In the genomic region with DNA sequence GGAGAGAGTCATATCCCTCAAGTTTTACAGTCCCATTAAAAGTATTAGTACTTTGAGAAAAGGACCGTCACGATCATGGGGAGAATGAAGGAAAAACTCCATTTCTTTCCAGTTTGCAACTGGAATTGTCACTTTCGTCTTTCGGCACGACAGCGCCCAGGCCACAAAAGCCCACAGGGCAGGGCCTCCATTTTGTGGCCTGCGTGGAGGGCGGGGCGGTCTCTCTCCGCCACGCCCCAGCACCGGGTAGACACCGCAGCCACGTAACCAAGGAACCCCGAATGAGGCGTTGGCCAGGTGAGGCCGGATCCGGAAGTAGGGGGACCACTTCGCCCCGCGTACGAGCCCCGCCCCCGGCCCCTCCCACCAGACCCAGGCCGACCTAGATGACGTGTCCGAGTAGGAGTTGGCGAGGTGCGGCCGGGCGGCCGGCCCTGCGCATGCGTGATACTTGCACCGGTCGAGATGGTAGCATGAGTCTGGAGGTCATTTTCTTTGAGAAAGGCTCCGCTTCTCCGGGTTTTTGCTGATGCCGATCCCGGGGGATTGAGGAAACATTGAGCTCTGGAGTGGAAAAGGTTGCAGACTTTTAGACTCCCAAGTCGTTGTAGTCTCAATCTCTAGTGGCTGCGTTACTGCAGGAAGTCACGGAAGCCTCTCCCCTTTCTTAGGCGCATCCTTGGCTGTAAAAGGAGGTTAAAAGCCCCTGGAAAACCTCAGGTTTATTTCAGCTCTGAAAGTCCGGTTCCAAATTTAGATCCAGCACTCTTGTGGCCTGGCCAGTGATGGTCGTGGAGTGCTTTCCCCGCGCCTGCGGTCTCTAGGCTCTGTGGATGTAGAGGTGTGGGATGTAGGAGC, we compare ENCODE assay signal across 8 cellular contexts. TPM values are rescaled to one million over a fixed set of nuclear protein-coding genes. Genes with fewer than 3 reads are reported as not detected.
A peak's percentile ranks its signal among the peaks of the same experiment; 100 is the strongest.
DNase-seq lines count a peak whose midpoint lies in the region; ATAC-seq and TF ChIP-seq lines count a peak whose summit lies in the region.

No MANE protein-coding gene starts in this region.

- WGBS in prostate gland = 4% methylated on average over 41 of the region's 49 CpGs
- 4% methylated on average over 49 of the region's 49 CpGs for WGBS in urinary bladder

- DNase-seq in GM13977 (ENCODE audit: low spot score) = peak; percentile 95
- peak; percentile 87 for DNase-seq in NCI-H1694 treated with DMSO at 0.1 percent for 48 hours (lab: John Stamatoyannopoulos, UW)
- DNase-seq in T-helper 17 cell = peak; percentile 83 to 97 (median 96)
- peak; percentile 69 to 98 (median 94) for DNase-seq in anterior cingulate cortex (lab: John Stamatoyannopoulos, UW)
- peak; percentile 97 for DNase-seq in right atrium auricular region (ENCODE audit: low spot score)
- DNase-seq in prostate gland (ENCODE audit: low spot score) = peak; percentile 98

- H3K4me3 ChIP-seq in right atrium auricular region = peak overlapping the region; percentile 43 to 59
- H3K4me3 ChIP-seq in prostate gland = peak overlapping the region; percentile 28 to 38
- H3K4me3 ChIP-seq in urinary bladder (ENCODE audit: low read depth, low read length) = peak overlapping the region; percentile 47

- peak overlapping the region; percentile 75 for H3K4me3 Mint-ChIP-seq in T-helper 17 cell

- TF ChIP-seq CTCF in GM13977 (IDR thresholded peaks at IDR 0.05; ENCODE audit: extremely low read depth, insufficient read depth, missing control alignments) (no peak), right atrium auricular region (IDR thresholded peaks at IDR 0.05) (no peak), prostate gland (IDR thresholded peaks at IDR 0.05) (peak in 2 of 4 experiments; percentile 4 to 8)

- H3K36me3 Mint-ChIP-seq in T-helper 17 cell (ENCODE audit: low read depth) = no peaks in the 10 kb centered on the region

- H3K4me1 Mint-ChIP-seq in T-helper 17 cell = peaks cover 57% of the 10 kb centered on the region

- H3K27me3 Mint-ChIP-seq in T-helper 17 cell = no peaks in the 10 kb centered on the region

- H3K9me3 ChIP-seq in T-helper 17 cell (ENCODE audit: control insufficient read depth, low read length, poor library complexity, severe bottlenecking) (no peaks in the 10 kb centered on the region), right atrium auricular region (no peaks in the 10 kb centered on the region), prostate gland (no peaks in the 10 kb centered on the region)

- peak overlapping the region; percentile 85 to 90 for H3K27ac ChIP-seq in right atrium auricular region
- peak overlapping the region; percentile 83 for H3K27ac ChIP-seq in prostate gland
- H3K27ac ChIP-seq in urinary bladder (ENCODE audit: low read depth) = peak overlapping the region; percentile 91

- H3K27me3 ChIP-seq in right atrium auricular region (no peaks in the 10 kb centered on the region), prostate gland (replicated peaks; ENCODE audit: insufficient read depth) (no peaks in the 10 kb centered on the region)

- H3K36me3 ChIP-seq in right atrium auricular region (no peaks in the 10 kb centered on the region), prostate gland (no peaks in the 10 kb centered on the region), urinary bladder (ENCODE audit: insufficient read depth) (no peaks in the 10 kb centered on the region)

- intact Hi-C loops in prostate gland (cut with DNase I) = no loop called here

- peaks cover 0 to 48% of the 10 kb centered on the region in 2 donors for H3K4me1 ChIP-seq in right atrium auricular region
- H3K4me1 ChIP-seq in prostate gland (replicated peaks) = no peaks in the 10 kb centered on the region
- no peaks in the 10 kb centered on the region for H3K4me1 ChIP-seq in urinary bladder (ENCODE audit: insufficient read depth)

- peak overlapping the region; percentile 97 for H3K27ac Mint-ChIP-seq in T-helper 17 cell

- in situ Hi-C loops in GM13977 (cut with MboI; ENCODE audit: low pct_unique_long_range_greater_than_20kb, low sequenced_read_pairs, unreplicated experiment) = no loop called here

- ATAC-seq in HG02870 (IDR thresholded peaks at IDR 0.05; ENCODE audit: unreplicated experiment) (peak; percentile 32), T-helper 17 cell (peak; percentile 76)

- TF ChIP-seq POLR2A in prostate gland (IDR thresholded peaks at IDR 0.05) = peak; percentile 61

RNA-seq across cellular contexts. Expression of gene TM9SF2, which starts 2.7 kb away (rescaled TPM):
- total RNA-seq in T-helper 17 cell = 10 to 100 TPM; 42.4 to 50.7 TPM
- total RNA-seq in right atrium auricular region = 10 to 100 TPM; 60.6 to 70.2 TPM
- total RNA-seq in prostate gland = 100 to 1,000 TPM; 136 to 175 TPM
- 225 TPM for total RNA-seq in urinary bladder
- polyA plus RNA-seq in urinary bladder = 86.3 TPM

Comparison
In these comparisons a context has a peak if more than half of its experiments do, and no peak if none do; other contexts are left out.
1. Peak in every context shown above with its lines: DNase-seq, ATAC-seq, H3K4me3 ChIP-seq and H3K27ac ChIP-seq.